1 cellular context compared by ENCODE assay signal in genomic region chr17:1743094-1743452, GRCh38.
TF ChIP-seq lines count a peak whose summit lies in the region.

No MANE protein-coding gene starts in this region.

TF ChIP-seq in HepG2, 621 proteins besides CTCF, POLR2A, EP300 and RAD21 (continued from another document and continues in another):
- no peak for TF ChIP-seq BATF2 (CRISPR knock-in tag; IDR thresholded peaks at IDR 0.05)
- TF ChIP-seq ZIK1 (CRISPR knock-in tag; IDR thresholded peaks at IDR 0.05; ENCODE audit: borderline replicate concordance, low read depth), result 0 out of 2 replicates have a peak, but pooled peaks have one; percentile 59
- TF ChIP-seq XRCC5 (optimal IDR thresholded peaks at IDR 0.05; ENCODE audit: low read length), result no peak
- TF ChIP-seq NCOA1 (CRISPR knock-in tag; IDR thresholded peaks at IDR 0.05), result no peak
- TF ChIP-seq ATF4 (CRISPR knock-in tag; IDR thresholded peaks at IDR 0.05), result no peak
- TF ChIP-seq ZNF441 (CRISPR knock-in tag; IDR thresholded peaks at IDR 0.05; ENCODE audit: borderline replicate concordance), result no peak
- no peak for TF ChIP-seq SNAPC4 (CRISPR knock-in tag; IDR thresholded peaks at IDR 0.05)
- TF ChIP-seq ZFX (CRISPR knock-in tag; IDR thresholded peaks at IDR 0.05; ENCODE audit: low read depth), result peak; percentile 24
- no peak for TF ChIP-seq ZNF33A (CRISPR knock-in tag; IDR thresholded peaks at IDR 0.05; ENCODE audit: borderline replicate concordance)
- no peak for TF ChIP-seq POLR2AphosphoS2 (IDR thresholded peaks at IDR 0.05; ENCODE audit: low read depth, low read length)
- no peak for TF ChIP-seq TFDP2 (CRISPR knock-in tag; IDR thresholded peaks at IDR 0.05)
- no peak for TF ChIP-seq HNF4A (CRISPR knock-in tag; IDR thresholded peaks at IDR 0.05)
- TF ChIP-seq ETV5 (CRISPR knock-in tag; IDR thresholded peaks at IDR 0.05; ENCODE audit: borderline replicate concordance), result no peak
- no peak for TF ChIP-seq MYNN (CRISPR knock-in tag; IDR thresholded peaks at IDR 0.05; ENCODE audit: low read depth)
- peak; percentile 50 for TF ChIP-seq ARID4A (CRISPR knock-in tag; IDR thresholded peaks at IDR 0.05; ENCODE audit: borderline replicate concordance)
- no peak for TF ChIP-seq RFXANK (CRISPR knock-in tag; IDR thresholded peaks at IDR 0.05)
- no peak for TF ChIP-seq SKI (IDR thresholded peaks at IDR 0.05; ENCODE audit: partially characterized antibody)
- TF ChIP-seq PAF1 (CRISPR knock-in tag; IDR thresholded peaks at IDR 0.05), result 0 out of 2 replicates have a peak, but pooled peaks have one; percentile 41
- 0 out of 2 replicates have a peak, but pooled peaks have one; percentile 8 for TF ChIP-seq ZSCAN31 (CRISPR knock-in tag; IDR thresholded peaks at IDR 0.05; ENCODE audit: low read depth)
- TF ChIP-seq ZNF512 (CRISPR knock-in tag; IDR thresholded peaks at IDR 0.05), result no peak
- TF ChIP-seq RBAK (CRISPR knock-in tag; IDR thresholded peaks at IDR 0.05), result no peak
- no peak for TF ChIP-seq TFE3 (CRISPR knock-in tag; IDR thresholded peaks at IDR 0.05)
- TF ChIP-seq ZNF564 (CRISPR knock-in tag; IDR thresholded peaks at IDR 0.05), result 0 out of 2 replicates have a peak, but pooled peaks have one; percentile 18
- no peak for TF ChIP-seq KDM2A (CRISPR knock-in tag; IDR thresholded peaks at IDR 0.05; ENCODE audit: borderline replicate concordance, low read depth)
- TF ChIP-seq IRX3 (CRISPR knock-in tag; IDR thresholded peaks at IDR 0.05; ENCODE audit: borderline replicate concordance, low read depth), result 0 out of 2 replicates have a peak, but pooled peaks have one; percentile 8
- no peak for TF ChIP-seq ZFYVE20 (CRISPR knock-in tag; IDR thresholded peaks at IDR 0.05; ENCODE audit: borderline replicate concordance, low read depth)
- TF ChIP-seq HOMEZ (CRISPR knock-in tag; IDR thresholded peaks at IDR 0.05; ENCODE audit: low read depth), result no peak
- peak; percentile 44; the same call in 1 of the 2 replicates for TF ChIP-seq ZNF687 (CRISPR knock-in tag; IDR thresholded peaks at IDR 0.05)
- TF ChIP-seq ZSCAN22 (CRISPR knock-in tag; IDR thresholded peaks at IDR 0.05), result no peak
- TF ChIP-seq RNF219 (CRISPR knock-in tag; IDR thresholded peaks at IDR 0.05), result no peak
- TF ChIP-seq HNRNPL (IDR thresholded peaks at IDR 0.05; ENCODE audit: low read depth, low read length), result 0 out of 2 replicates have a peak, but pooled peaks have one; percentile 16
